8 cellular contexts compared by ENCODE assay signal in the genomic region with DNA sequence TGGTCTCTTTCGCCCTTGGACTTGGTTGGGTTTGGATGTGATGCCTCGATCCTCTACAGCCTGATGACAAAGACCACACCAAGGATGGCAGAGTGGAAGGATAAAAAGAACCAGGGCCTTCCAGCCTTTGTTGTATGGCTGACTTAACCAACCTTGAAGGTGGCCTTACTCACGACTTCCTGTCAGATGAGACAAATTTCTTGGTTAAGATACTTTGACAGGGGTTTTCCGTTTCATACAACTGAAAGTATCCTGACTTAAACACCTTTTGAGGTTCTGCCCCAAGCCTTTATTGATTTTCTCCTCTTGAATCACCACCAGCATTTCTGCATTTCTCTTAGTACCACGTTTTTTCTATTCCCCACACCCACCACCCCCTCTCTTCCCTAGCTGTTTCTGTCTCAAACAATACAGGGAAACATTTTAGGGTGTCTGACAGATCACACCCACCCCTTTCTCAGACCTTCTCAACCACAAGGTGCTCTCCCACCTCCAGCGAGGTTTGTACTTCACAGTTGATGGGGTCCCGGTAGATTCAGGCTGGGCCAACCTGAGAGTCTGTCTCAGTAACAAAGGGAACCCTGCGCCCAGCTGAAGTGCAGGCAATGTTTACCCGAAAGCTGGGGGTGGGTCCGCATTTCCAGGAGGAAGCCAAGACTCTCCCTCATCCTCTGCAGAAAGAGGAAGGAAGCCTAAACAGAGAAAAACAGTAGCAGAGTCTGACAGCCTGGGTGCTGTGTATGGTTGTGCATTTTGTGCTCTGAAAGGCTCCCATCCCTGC. TPM values are rescaled to one million over a fixed set of nuclear protein-coding genes. Genes with fewer than 3 reads are reported as not detected.
DNase-seq lines count a peak whose midpoint lies in the region; ATAC-seq, FAIRE-seq and TF ChIP-seq lines count a peak whose summit lies in the region.

No MANE protein-coding gene starts in this region.

- CTCF ChIA-PET in K562 (lab: Yijun Ruan, JAX; ENCODE audit: low intra/inter-chr PET ratio) = no interaction called here

- no peak overlapping the region for H3K27ac ChIP-seq in K562 (ENCODE audit: extremely low read depth, low read depth, low read length)

- H3K4me1 Mint-ChIP-seq in T-helper 17 cell (peaks cover 43% of the 10 kb centered on the region), progenitor cell of endocrine pancreas (ENCODE audit: low read depth) (peaks cover 28% of the 10 kb centered on the region)

- no peaks in the 10 kb centered on the region for H3K36me3 ChIP-seq in K562 (ENCODE audit: control insufficient read depth, insufficient read depth, low read length)

- peak overlapping the region; percentile 97 for H3K27ac Mint-ChIP-seq in T-helper 17 cell
- no peak overlapping the region for H3K27ac Mint-ChIP-seq in progenitor cell of endocrine pancreas

- no peak for TF ChIP-seq CTCF in K562 (IDR thresholded peaks at IDR 0.05 in 2 of 3, conservative IDR thresholded peaks at IDR 0.05 in 1 of 3; ENCODE audit: insufficient read depth in 2 of 3, low read depth in 1 of 3, low read length in 3 of 3)
- no peak for TF ChIP-seq CTCF in progenitor cell of endocrine pancreas (IDR thresholded peaks at IDR 0.05; ENCODE audit: unreplicated experiment)

- H3K27me3 ChIP-seq in K562 (ENCODE audit: control insufficient read depth in 2 of 2, insufficient read depth in 2 of 2, low read length in 2 of 2) = peaks cover 12 to 13% of the 10 kb centered on the region in 2 experiments

- H3K27me3 Mint-ChIP-seq in T-helper 17 cell (no peaks in the 10 kb centered on the region), progenitor cell of endocrine pancreas (peaks cover 34% of the 10 kb centered on the region)

- H3K9me3 ChIP-seq in T-helper 17 cell (ENCODE audit: control insufficient read depth, low read length, poor library complexity, severe bottlenecking) (no peaks in the 10 kb centered on the region), K562 (replicated peaks; ENCODE audit: control insufficient read depth, insufficient read depth, low read depth, low read length) (no peaks in the 10 kb centered on the region)

- H4K20me1 ChIP-seq in K562 (replicated peaks; ENCODE audit: control insufficient read depth, insufficient read depth, low read length) = no peaks in the 10 kb centered on the region

- POLR2A ChIA-PET in K562 (lab: Yijun Ruan, JAX) = no interaction called here

- TF ChIP-seq POLR2A in K562 (conservative IDR thresholded peaks at IDR 0.05) (no peak), erythroblast (IDR thresholded peaks at IDR 0.05; ENCODE audit: low read length) (no peak)

- H3K36me3 Mint-ChIP-seq in T-helper 17 cell (ENCODE audit: low read depth) (no peaks in the 10 kb centered on the region), progenitor cell of endocrine pancreas (ENCODE audit: insufficient read depth) (no peaks in the 10 kb centered on the region)

- no peaks in the 10 kb centered on the region for H3K9me1 ChIP-seq in K562 (ENCODE audit: control insufficient read depth, insufficient read depth, low read length)

- H3K9ac ChIP-seq in K562 (ENCODE audit: insufficient read depth in 1 of 2, low read depth in 2 of 2, low read length in 2 of 2) = no peak overlapping the region

- no peak for FAIRE-seq in K562 (lab: Jason Lieb, UNC)

- in situ Hi-C loops in K562 (cut with MboI) = no loop called here

- peaks cover 0 to 6% of the 10 kb centered on the region in 2 experiments; a peak in 4 of 5 replicates for H3K4me1 ChIP-seq in K562 (replicated peaks in 1 of 2; ENCODE audit: control insufficient read depth in 2 of 2, insufficient read depth in 2 of 2, low read length in 2 of 2)

- BruUV-seq in K562 (replicated peaks; lab: Mats Ljungman, UMichigan) = no TSS peak

- H3K4me3 Mint-ChIP-seq in T-helper 17 cell (peak overlapping the region; percentile 73), progenitor cell of endocrine pancreas (ENCODE audit: low read depth) (no peak overlapping the region)

- no peak for TF ChIP-seq RAD21 in K562 (CRISPR knock-in tag; conservative IDR thresholded peaks at IDR 0.05 in 1 of 2, IDR thresholded peaks at IDR 0.05 in 1 of 2)

- H3K4me2 ChIP-seq in K562 (ENCODE audit: insufficient read depth, low read length) = no peak overlapping the region

- DNase-seq in T-helper 17 cell (peak in 2 of 3 donors; percentile 16 to 27), K562 (ENCODE audit: extremely low read depth in 1 of 4, low spot score in 3 of 4) (no peak), 8988T (no peak), progenitor cell of endocrine pancreas (ENCODE audit: low spot score, unreplicated experiment) (no peak), erythroblast (lab: John Stamatoyannopoulos, UW) (no peak)
- peak; percentile 20 for DNase-seq in stimulated activated CD8-positive, alpha-beta memory T cell treated with anti-CD3 and anti-CD28 coated beads, Interleukin-15, amount 100 ng/mL, for 1 hour (ENCODE audit: low read depth)

- no peaks in the 10 kb centered on the region for H3K79me2 ChIP-seq in K562 (ENCODE audit: control insufficient read depth, insufficient read depth, low read length)

- H2AFZ ChIP-seq in K562 (ENCODE audit: low read depth, low read length) = peak overlapping the region; percentile 64; the same call in 1 of the 2 replicates

- no peak overlapping the region for H3K4me3 ChIP-seq in K562

- no peak for TF ChIP-seq EP300 in K562 (IDR thresholded peaks at IDR 0.05; ENCODE audit: low read length)

- ATAC-seq in GM18861 (IDR thresholded peaks at IDR 0.05; ENCODE audit: unreplicated experiment) (peak; percentile 72), HG02885 (IDR thresholded peaks at IDR 0.05; ENCODE audit: poor library complexity, unreplicated experiment) (peak; percentile 75), T-helper 17 cell (peak; percentile 78), K562 (0 out of 3 replicates have a peak, but pooled peaks have one; percentile 25)

- intact Hi-C loops in K562 (cut with micrococcal nuclease) = no loop called here

- peaks cover 3% of the 10 kb centered on the region for H3K9me3 Mint-ChIP-seq in progenitor cell of endocrine pancreas (ENCODE audit: low read depth)

- WGBS in K562 (ENCODE audit: insufficient coverage, low coverage, missing lambda C conversion rate) = 17% methylated on average over 9 of the region's 10 CpGs

TF ChIP-seq in K562, 482 proteins besides CTCF, POLR2A, EP300 and RAD21:
- no peak for TF ChIP-seq NR4A1 (CRISPR knock-in tag; IDR thresholded peaks at IDR 0.05)
- no peak for TF ChIP-seq NR4A1 (tag; IDR thresholded peaks at IDR 0.05)
- TF ChIP-seq ILK (tag; IDR thresholded peaks at IDR 0.05; ENCODE audit: borderline replicate concordance, low read depth) = no peak
- TF ChIP-seq SIX5 (IDR thresholded peaks at IDR 0.05; ENCODE audit: borderline replicate concordance in 1 of 2, insufficient read depth in 1 of 2, low read depth in 1 of 2, low read length in 2 of 2) = no peak
- no peak for TF ChIP-seq ZBTB17 (CRISPR knock-in tag; IDR thresholded peaks at IDR 0.05)
- TF ChIP-seq FOXA3 (CRISPR knock-in tag; conservative IDR thresholded peaks at IDR 0.05 in 1 of 2, IDR thresholded peaks at IDR 0.05 in 1 of 2) = no peak
- TF ChIP-seq TAF1 (IDR thresholded peaks at IDR 0.05; ENCODE audit: control insufficient read depth, extremely low read depth, insufficient read depth, low read length, severe bottlenecking) = no peak
- TF ChIP-seq, protein P1, sequence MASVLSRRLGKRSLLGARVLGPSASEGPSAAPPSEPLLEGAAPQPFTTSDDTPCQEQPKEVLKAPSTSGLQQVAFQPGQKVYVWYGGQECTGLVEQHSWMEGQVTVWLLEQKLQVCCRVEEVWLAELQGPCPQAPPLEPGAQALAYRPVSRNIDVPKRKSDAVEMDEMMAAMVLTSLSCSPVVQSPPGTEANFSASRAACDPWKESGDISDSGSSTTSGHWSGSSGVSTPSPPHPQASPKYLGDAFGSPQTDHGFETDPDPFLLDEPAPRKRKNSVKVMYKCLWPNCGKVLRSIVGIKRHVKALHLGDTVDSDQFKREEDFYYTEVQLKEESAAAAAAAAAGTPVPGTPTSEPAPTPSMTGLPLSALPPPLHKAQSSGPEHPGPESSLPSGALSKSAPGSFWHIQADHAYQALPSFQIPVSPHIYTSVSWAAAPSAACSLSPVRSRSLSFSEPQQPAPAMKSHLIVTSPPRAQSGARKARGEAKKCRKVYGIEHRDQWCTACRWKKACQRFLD (CRISPR knock-in tag; IDR thresholded peaks at IDR 0.05) = no peak
- no peak for TF ChIP-seq FOXM1 (IDR thresholded peaks at IDR 0.05; ENCODE audit: low read depth)
- TF ChIP-seq FOXM1 (CRISPR knock-in tag; IDR thresholded peaks at IDR 0.05; ENCODE audit: low read depth) = no peak

RNA-seq across cellular contexts. Expression of a gene that starts 5.0 kb away (rescaled TPM):
- 10 to 100 TPM; 11.8 to 15.2 TPM for total RNA-seq in T-helper 17 cell
- total RNA-seq in K562 (2011; cell fraction: chromatin; rRNA removed; ENCODE audit: low replicate concordance) = 1.8 and 1.9 TPM in 2 replicates
- 0.79 and 3.2 TPM in 2 replicates for total RNA-seq in K562 (2011; cell fraction: nucleolus; rRNA removed)
- total RNA-seq in K562 (2011; cell fraction: nucleoplasm; rRNA removed) = 0.59 and 2.9 TPM in 2 replicates
- 0.61 and 0.86 TPM in 2 replicates for total RNA-seq in K562 (2014; rRNA removed)
- total RNA-seq in K562 (2014; rRNA removed; fragmentation: Illumina TruSeq; extraction: Trizol) = 0.69 and 0.80 TPM in 2 replicates
- total RNA-seq in K562 (2015; rRNA removed; fragmentation: Illumina TruSeq; extraction: Trizol) = 0.38 and 0.58 TPM in 2 replicates
- total RNA-seq in K562 (2021) = 1.5 TPM in 2 replicates
- 0.60 and 6.6 TPM in 2 replicates for polyA plus RNA-seq in K562 (2011; rRNA removed)
- polyA plus RNA-seq in K562 (2011; cell fraction: cytosol; rRNA removed) = 0.59 and 3.8 TPM in 2 replicates
- 0.51 and 3.1 TPM in 2 replicates for polyA plus RNA-seq in K562 (2011; cell fraction: nucleus; rRNA removed)
- polyA plus RNA-seq in K562 (2012) = 1.2 and 1.5 TPM in 2 replicates
- 0.88 and 1.1 TPM in 2 replicates for polyA plus RNA-seq in K562 (2014; fragmentation: Illumina TruSeq; extraction: Trizol)
- polyA plus RNA-seq in K562 (2014; fragmentation: Nextera tagmentation; extraction: Ambion mirVana) = under 1 TPM; 0.59 to 0.73 TPM
- polyA plus RNA-seq in K562 (2014; rRNA removed) = 0.62 and 1.2 TPM in 2 replicates
- 0.93 and 5.2 TPM in 2 replicates for polyA minus RNA-seq in K562 (2011; rRNA and poly(A)+ RNA removed)
- polyA minus RNA-seq in K562 (2011; cell fraction: cytosol; rRNA and poly(A)+ RNA removed) = 4.5 TPM in 1 of 2 replicates, not detected in the other
- 0.22 and 1.9 TPM in 2 replicates for polyA minus RNA-seq in K562 (2011; cell fraction: nucleus; rRNA and poly(A)+ RNA removed)
- total RNA-seq in progenitor cell of endocrine pancreas = 6.1 and 7.5 TPM in 2 replicates

Comparison
In these comparisons a context has a peak if more than half of its experiments do, and no peak if none do; other contexts are left out.
1. ATAC-seq: peak in every context shown above with its lines; median percentile 78 in T-helper 17 cell; 75 in HG02885; 72 in GM18861; 25 in K562.
2. DNase-seq: peak in T-helper 17 cell (2 of 3) and stimulated activated CD8-positive, alpha-beta memory T cell treated with anti-CD3 and anti-CD28 coated beads, Interleukin-15, amount 100 ng/mL, for 1 hour (single experiment); none in K562 (0 of 4), 8988T (single experiment), progenitor cell of endocrine pancreas (single experiment) and erythroblast (0 of 2).